1 cellular context compared by ENCODE assay signal in genomic region chr12:15910864-15911696, GRCh38.
TF ChIP-seq lines count a peak whose summit lies in the region.

Gene DERA, plus strand, starts transcription at chr12:15911332. Its CDS starts 52 bp downstream, at chr12:15911384.

TF ChIP-seq in GM12878, 131 proteins besides CTCF, POLR2A, EP300 and RAD21 (continued from another document):
- TF ChIP-seq IKZF1 (conservative IDR thresholded peaks at IDR 0.05) (peak; percentile 92), MEF2B (IDR thresholded peaks at IDR 0.05; ENCODE audit: partially characterized antibody, poor library complexity, severe bottlenecking) (peak; percentile 33), DPF2 (IDR thresholded peaks at IDR 0.05) (peak; percentile 74; the same call in 1 of the 2 replicates), NKRF (conservative IDR thresholded peaks at IDR 0.05) (peak; percentile 87), HDGF (IDR thresholded peaks at IDR 0.05) (0 out of 2 replicates have a peak, but pooled peaks have one; percentile 14), SPI1 (IDR thresholded peaks at IDR 0.05; ENCODE audit: borderline replicate concordance, insufficient read depth, low read depth, low read length) (peak; percentile 15; the same call in 1 of the 2 replicates), SIX5 (IDR thresholded peaks at IDR 0.05; ENCODE audit: low read depth, low read length, severe bottlenecking) (no peak), GATAD2B (conservative IDR thresholded peaks at IDR 0.05; ENCODE audit: low read depth) (peak; percentile 93), SIN3A (IDR thresholded peaks at IDR 0.05; ENCODE audit: low read depth, low read length) (0 out of 2 replicates have a peak, but pooled peaks have one; percentile 58), YY1 (IDR thresholded peaks at IDR 0.05; ENCODE audit: low read depth, low read length) (peak; percentile 79), SREBF2 (IDR thresholded peaks at IDR 0.05; ENCODE audit: low read length) (no peak), MTA3 (IDR thresholded peaks at IDR 0.05; ENCODE audit: borderline replicate concordance, low read length) (peak; percentile 32; the same call in 1 of the 2 replicates), CHD2 (IDR thresholded peaks at IDR 0.05; ENCODE audit: borderline replicate concordance, low read depth, low read length) (peak; percentile 46; the same call in 1 of the 2 replicates), NFIC (IDR thresholded peaks at IDR 0.05; ENCODE audit: low read depth, low read length) (no peak), EED (IDR thresholded peaks at IDR 0.05; ENCODE audit: low read depth) (peak; percentile 38; the same call in 1 of the 2 replicates), RB1 (IDR thresholded peaks at IDR 0.05; ENCODE audit: borderline replicate concordance) (peak; percentile 89), ATF3 (IDR thresholded peaks at IDR 0.05; ENCODE audit: borderline replicate concordance, extremely low read depth, low read depth, low read length) (no peak), CREB1 (IDR thresholded peaks at IDR 0.05; ENCODE audit: low read depth) (no peak), ZSCAN29 (IDR thresholded peaks at IDR 0.05) (0 out of 2 replicates have a peak, but pooled peaks have one; percentile 9), ZNF687 (IDR thresholded peaks at IDR 0.05) (peak; percentile 73; the same call in 1 of the 2 replicates), CBX5 (IDR thresholded peaks at IDR 0.05; ENCODE audit: low read depth) (0 out of 2 replicates have a peak, but pooled peaks have one; percentile 41), BHLHE40 (IDR thresholded peaks at IDR 0.05; ENCODE audit: borderline replicate concordance in 1 of 2, low read depth in 2 of 2, low read length in 1 of 2) (peak; percentile 39 to 80; a peak in 3 of 4 replicates), PML (IDR thresholded peaks at IDR 0.05; ENCODE audit: low read length) (peak; percentile 88), HDAC6 (IDR thresholded peaks at IDR 0.05; ENCODE audit: unreplicated experiment) (peak; percentile 73), E2F4 (IDR thresholded peaks at IDR 0.05; ENCODE audit: low read depth, low read length) (no peak), EGR1 (IDR thresholded peaks at IDR 0.05; ENCODE audit: borderline replicate concordance in 1 of 2, low read depth in 2 of 2, low read length in 2 of 2) (no peak)
